9 cellular contexts compared by ENCODE assay signal in the genomic region with DNA sequence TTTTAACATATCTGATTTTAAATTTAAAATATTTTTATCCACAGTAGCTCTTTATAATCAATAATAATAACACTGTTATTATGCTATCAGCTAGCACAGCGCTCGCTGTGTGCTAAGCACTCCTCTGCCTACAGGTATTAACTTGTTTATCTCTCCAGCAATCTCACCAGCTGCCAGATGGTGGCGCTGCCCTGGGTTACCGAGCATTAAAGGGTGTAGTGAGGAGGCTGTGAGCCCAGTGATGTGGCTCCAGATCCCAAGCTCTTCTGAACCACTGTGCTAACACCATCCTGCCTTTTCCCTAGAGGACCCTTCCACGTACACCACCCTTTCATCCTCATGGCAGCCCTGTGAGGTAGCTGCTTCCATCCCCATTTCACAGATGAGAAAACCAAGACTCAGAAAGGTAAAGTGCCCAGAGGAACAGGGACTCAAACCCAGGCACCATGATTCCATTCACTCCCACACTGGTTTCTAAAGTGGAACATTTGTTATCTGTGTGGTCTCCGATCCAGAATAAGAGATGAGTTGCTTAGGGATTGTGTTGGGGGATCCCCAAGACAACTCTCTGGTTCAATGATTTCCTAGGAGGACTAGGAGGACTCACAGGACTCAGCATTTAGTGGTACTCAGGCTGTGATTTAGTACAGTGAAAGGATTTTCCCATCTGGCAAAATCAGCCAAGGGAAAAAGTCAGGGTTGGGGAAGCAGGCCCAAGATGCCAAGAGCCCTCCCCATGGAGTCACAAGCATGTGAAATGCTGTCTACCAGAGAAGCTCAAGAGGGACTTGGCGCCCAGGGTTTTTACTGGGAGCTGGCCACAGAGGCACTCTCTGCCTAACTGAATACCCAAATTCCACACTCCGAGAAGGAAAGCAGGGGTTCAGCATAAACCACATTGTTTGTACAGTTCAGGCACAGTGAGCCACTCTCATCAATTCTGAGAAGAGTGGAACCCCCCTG. TPM values are rescaled to one million over a fixed set of nuclear protein-coding genes. Genes with fewer than 3 reads are reported as not detected.
A peak's percentile ranks its signal among the peaks of the same experiment; 100 is the strongest.
DNase-seq lines count a peak whose midpoint lies in the region; ATAC-seq and TF ChIP-seq lines count a peak whose summit lies in the region.
"Had no signal": no experiment of that assay in that cellular context is flagged by ENCODE, and none has a peak within 500 bp of the region (broad histone marks: within the 10 kb centered on the region; RNA-seq: fewer than 3 reads in every experiment).

No MANE protein-coding gene starts in this region.

- peak in 1 of 2 donors; percentile 45 for TF ChIP-seq RAD21 in liver (IDR thresholded peaks at IDR 0.05)

- H3K4me3 ChIP-seq in heart left ventricle = no peak overlapping the region
- no peak overlapping the region for H3K4me3 ChIP-seq in MG63
- H3K4me3 ChIP-seq in liver (ENCODE audit: low read depth in 1 of 3, low read length in 3 of 3) = no peak overlapping the region
- H3K4me3 ChIP-seq in uterus = no peak overlapping the region
- no peak overlapping the region for H3K4me3 ChIP-seq in right atrium auricular region

- H3K4me3 Mint-ChIP-seq in activated T-helper 1 cell treated with anti-CD3 and anti-CD28 coated beads, Interleukin-12 subunit alpha, Interleukin-12 subunit beta, Interleukin-2, Interleukin-4 antibody, amounts not matched to agents 30 ng/mL and 10 ng/mL and 1 ng/mL, durations not matched to agents 14 hours and 24 hours and 36 hours = no peak overlapping the region

- H3K27ac ChIP-seq in heart left ventricle (no peak overlapping the region), liver (ENCODE audit: low read depth in 1 of 2, low read length in 2 of 2) (no peak overlapping the region), uterus (no peak overlapping the region), right atrium auricular region (no peak overlapping the region)

- 63 to 67% (median 67%) methylated on average over 8 of the region's 8 CpGs for WGBS in heart left ventricle, 4 donors
- 73% methylated on average over 8 of the region's 8 CpGs for WGBS in liver

- peaks cover 9% of the 10 kb centered on the region for H3K27me3 Mint-ChIP-seq in activated T-helper 1 cell treated with anti-CD3 and anti-CD28 coated beads, Interleukin-12 subunit alpha, Interleukin-12 subunit beta, Interleukin-2, Interleukin-4 antibody, amounts not matched to agents 30 ng/mL and 10 ng/mL and 1 ng/mL, durations not matched to agents 14 hours and 24 hours and 36 hours (ENCODE audit: insufficient read depth)

- no peak overlapping the region for H3K9ac ChIP-seq in liver (ENCODE audit: low read depth in 1 of 2, low read length in 2 of 2)

- no peak for ATAC-seq in heart left ventricle
- no peak for ATAC-seq in Right ventricle myocardium inferior
- ATAC-seq in HG02678 (IDR thresholded peaks at IDR 0.05; ENCODE audit: unreplicated experiment) = no peak

- no peak for TF ChIP-seq POLR2A in heart left ventricle (IDR thresholded peaks at IDR 0.05)
- no peak for TF ChIP-seq POLR2A in uterus (IDR thresholded peaks at IDR 0.05)

- no peaks in the 10 kb centered on the region for H3K36me3 Mint-ChIP-seq in activated T-helper 1 cell treated with anti-CD3 and anti-CD28 coated beads, Interleukin-12 subunit alpha, Interleukin-12 subunit beta, Interleukin-2, Interleukin-4 antibody, amounts not matched to agents 30 ng/mL and 10 ng/mL and 1 ng/mL, durations not matched to agents 14 hours and 24 hours and 36 hours (ENCODE audit: low read depth)
- H3K36me3 Mint-ChIP-seq: activated naive CD4-positive, alpha-beta T cell treated with anti-CD3 and anti-CD28 coated beads, Interleukin-2, amount 50 U/mL, for 72 hours had no signal

- no peaks in the 10 kb centered on the region for H3K4me1 ChIP-seq in heart left ventricle
- H3K4me1 ChIP-seq in liver (ENCODE audit: control insufficient read depth in 4 of 4, insufficient read depth in 4 of 4, low read length in 3 of 4) = no peaks in the 10 kb centered on the region
- H3K4me1 ChIP-seq in uterus = no peaks in the 10 kb centered on the region
- no peaks in the 10 kb centered on the region for H3K4me1 ChIP-seq in right atrium auricular region

- H3K9me3 Mint-ChIP-seq in activated T-helper 1 cell treated with anti-CD3 and anti-CD28 coated beads, Interleukin-12 subunit alpha, Interleukin-12 subunit beta, Interleukin-2, Interleukin-4 antibody, amounts not matched to agents 30 ng/mL and 10 ng/mL and 1 ng/mL, durations not matched to agents 14 hours and 24 hours and 36 hours = no peaks in the 10 kb centered on the region
- H3K9me3 Mint-ChIP-seq: activated naive CD4-positive, alpha-beta T cell treated with anti-CD3 and anti-CD28 coated beads, Interleukin-2, amount 50 U/mL, for 72 hours had no signal

- TF ChIP-seq CTCF in heart left ventricle (IDR thresholded peaks at IDR 0.05) (peak in 7 of 12 donors; percentile 14 to 37 (median 30)), liver (IDR thresholded peaks at IDR 0.05; ENCODE audit: low read depth, low read length, missing input control) (peak; percentile 8), uterus (IDR thresholded peaks at IDR 0.05) (no peak), right atrium auricular region (IDR thresholded peaks at IDR 0.05) (peak in 1 of 2 donors; percentile 40)

- H3K9me3 ChIP-seq in heart left ventricle (no peaks in the 10 kb centered on the region), MG63 (no peaks in the 10 kb centered on the region), liver (ENCODE audit: control insufficient read depth in 4 of 4, low read length in 3 of 4) (no peaks in the 10 kb centered on the region), uterus (no peaks in the 10 kb centered on the region), right atrium auricular region (no peaks in the 10 kb centered on the region)

- H3K36me3 ChIP-seq in heart left ventricle (no peaks in the 10 kb centered on the region), MG63 (no peaks in the 10 kb centered on the region), liver (ENCODE audit: control insufficient read depth in 4 of 4, insufficient read depth in 3 of 4, low read depth in 1 of 4, low read length in 3 of 4) (no peaks in the 10 kb centered on the region), uterus (no peaks in the 10 kb centered on the region), right atrium auricular region (no peaks in the 10 kb centered on the region)

- intact Hi-C loops in heart left ventricle (cut with DNase I) (no loop called here), Right ventricle myocardium inferior (cut with DNase I) (no loop called here), uterus (cut with DNase I; ENCODE audit: low total_unique reads) (no loop called here)
- intact Hi-C loops in activated T-helper 1 cell treated with anti-CD3 and anti-CD28 coated beads, Interleukin-12 subunit alpha, Interleukin-12 subunit beta, Interleukin-2, Interleukin-4 antibody, amounts not matched to agents 30 ng/mL and 10 ng/mL and 1 ng/mL, durations not matched to agents 14 hours and 24 hours and 36 hours (cut with micrococcal nuclease) = no loop called here

- H3K4me1 Mint-ChIP-seq in activated T-helper 1 cell treated with anti-CD3 and anti-CD28 coated beads, Interleukin-12 subunit alpha, Interleukin-12 subunit beta, Interleukin-2, Interleukin-4 antibody, amounts not matched to agents 30 ng/mL and 10 ng/mL and 1 ng/mL, durations not matched to agents 14 hours and 24 hours and 36 hours (ENCODE audit: low read depth) = no peaks in the 10 kb centered on the region

- no peak overlapping the region for H3K27ac Mint-ChIP-seq in activated T-helper 1 cell treated with anti-CD3 and anti-CD28 coated beads, Interleukin-12 subunit alpha, Interleukin-12 subunit beta, Interleukin-2, Interleukin-4 antibody, amounts not matched to agents 30 ng/mL and 10 ng/mL and 1 ng/mL, durations not matched to agents 14 hours and 24 hours and 36 hours
- H3K27ac Mint-ChIP-seq: activated naive CD4-positive, alpha-beta T cell treated with anti-CD3 and anti-CD28 coated beads, Interleukin-2, amount 50 U/mL, for 72 hours had no signal

- peaks cover 0 to 42% (median 11%) of the 10 kb centered on the region in 9 donors for H3K27me3 ChIP-seq in heart left ventricle
- H3K27me3 ChIP-seq in MG63 = no peaks in the 10 kb centered on the region; the same call in 1 of the 2 replicates
- H3K27me3 ChIP-seq in liver (ENCODE audit: control insufficient read depth in 4 of 4, insufficient read depth in 4 of 4, low read length in 3 of 4) = no peaks in the 10 kb centered on the region
- H3K27me3 ChIP-seq in uterus = no peaks in the 10 kb centered on the region
- H3K27me3 ChIP-seq in right atrium auricular region = no peaks in the 10 kb centered on the region

- DNase-seq in heart left ventricle (no peak), Right ventricle myocardium inferior (ENCODE audit: missing footprints) (no peak), MG63 (peak; percentile 26), uterus (no peak), right atrium auricular region (ENCODE audit: low spot score) (no peak)
- peak; percentile 14 for DNase-seq in activated T-helper 1 cell treated with anti-CD3 and anti-CD28 coated beads, Interleukin-12 subunit alpha, Interleukin-12 subunit beta, Interleukin-2, Interleukin-4 antibody, amounts not matched to agents 30 ng/mL and 10 ng/mL and 1 ng/mL, durations not matched to agents 14 hours and 24 hours and 36 hours (ENCODE audit: low spot score)

TF ChIP-seq in liver, 16 proteins besides CTCF, POLR2A, EP300 and RAD21 (continues in another document):
- no peak for TF ChIP-seq RXRA (IDR thresholded peaks at IDR 0.05)
- no peak for TF ChIP-seq FOXA2 (IDR thresholded peaks at IDR 0.05)

RNA-seq across cellular contexts. Expression of gene IGFBPL1, which starts 7.0 kb away (rescaled TPM):
- under 1 TPM in 2 of 9 donors, not detected in 7; 0.19 to 0.26 TPM for total RNA-seq in heart left ventricle
- not detected for polyA plus RNA-seq in heart left ventricle
- total RNA-seq in Right ventricle myocardium inferior = not detected
- total RNA-seq in MG63 (2014; rRNA removed; shearing (Covaris generic); ENCODE audit: low replicate concordance) = 0.95 and 2.3 TPM in 2 replicates
- total RNA-seq in activated T-helper 1 cell treated with anti-CD3 and anti-CD28 coated beads, Interleukin-12 subunit alpha, Interleukin-12 subunit beta, Interleukin-2, Interleukin-4 antibody, amounts not matched to agents 30 ng/mL and 10 ng/mL and 1 ng/mL, durations not matched to agents 14 hours and 24 hours and 36 hours = not detected in 2 replicates
- under 1 TPM in 1 of 2 donors, not detected in 1; 0.08 TPM for total RNA-seq in liver
- polyA plus RNA-seq in liver = not detected
- total RNA-seq in uterus = 1 to 10 TPM in 1 of 4 donors, under 1 TPM in 1, not detected in 2; 0.55 to 1.3 TPM
- 1 to 10 TPM; 1.3 to 2.8 TPM for total RNA-seq in right atrium auricular region
- total RNA-seq: activated naive CD4-positive, alpha-beta T cell treated with anti-CD3 and anti-CD28 coated beads, Interleukin-2, amount 50 U/mL, for 72 hours had no signal

RNA-seq across cellular contexts. Expression of gene ALDH1B1, which starts 24.8 kb away (rescaled TPM):
- 10 to 100 TPM; 15.3 to 55.6 (median 20.7) TPM for total RNA-seq in heart left ventricle
- 10 to 100 TPM in 1 of 2 donors, 1 to 10 TPM in 1; 7.5 to 26.1 TPM for polyA plus RNA-seq in heart left ventricle
- 18.4 TPM for total RNA-seq in Right ventricle myocardium inferior
- 61.3 and 79.0 TPM in 2 replicates for total RNA-seq in MG63 (2014; rRNA removed; shearing (Covaris generic); ENCODE audit: low replicate concordance)
- 31.2 and 31.4 TPM in 2 replicates for total RNA-seq in activated T-helper 1 cell treated with anti-CD3 and anti-CD28 coated beads, Interleukin-12 subunit alpha, Interleukin-12 subunit beta, Interleukin-2, Interleukin-4 antibody, amounts not matched to agents 30 ng/mL and 10 ng/mL and 1 ng/mL, durations not matched to agents 14 hours and 24 hours and 36 hours
- total RNA-seq in liver = 10 to 100 TPM; 18.9 to 57.0 TPM
- 10 to 100 TPM; 48.2 to 73.9 TPM for polyA plus RNA-seq in liver
- 10 to 100 TPM; 22.1 to 58.5 (median 28.0) TPM for total RNA-seq in uterus
- 10 to 100 TPM; 13.7 to 32.0 TPM for total RNA-seq in right atrium auricular region

Comparison
In these comparisons a context has a peak if more than half of its experiments do, and no peak if none do; other contexts are left out.
1. DNase-seq: peak in MG63 (single experiment) and activated T-helper 1 cell treated with anti-CD3 and anti-CD28 coated beads, Interleukin-12 subunit alpha, Interleukin-12 subunit beta, Interleukin-2, Interleukin-4 antibody, amounts not matched to agents 30 ng/mL and 10 ng/mL and 1 ng/mL, durations not matched to agents 14 hours and 24 hours and 36 hours (single experiment); none in heart left ventricle (0 of 5), Right ventricle myocardium inferior (single experiment), uterus (0 of 2) and right atrium auricular region (single experiment).
2. CTCF ChIP-seq: peak in heart left ventricle (7 of 12) and liver (single experiment); none in uterus (0 of 4).